In genomic region chr1:154568165-154568815, GRCh38 we compare ENCODE assay signal across 1 cellular context.
TF ChIP-seq lines count a peak whose summit lies in the region.

No MANE protein-coding gene starts in this region.

TF ChIP-seq in WTC11, 78 proteins besides CTCF, POLR2A, EP300 and RAD21 (continued from another document):
- TF ChIP-seq ZNF219 (CRISPR knock-in tag; IDR thresholded peaks at IDR 0.05; ENCODE audit: borderline replicate concordance) (no peak), FOXP4 (CRISPR knock-in tag; IDR thresholded peaks at IDR 0.05) (no peak), CREM (CRISPR knock-in tag; IDR thresholded peaks at IDR 0.05) (no peak; the same call in 1 of the 2 replicates)
- TF ChIP-seq, protein P1, sequence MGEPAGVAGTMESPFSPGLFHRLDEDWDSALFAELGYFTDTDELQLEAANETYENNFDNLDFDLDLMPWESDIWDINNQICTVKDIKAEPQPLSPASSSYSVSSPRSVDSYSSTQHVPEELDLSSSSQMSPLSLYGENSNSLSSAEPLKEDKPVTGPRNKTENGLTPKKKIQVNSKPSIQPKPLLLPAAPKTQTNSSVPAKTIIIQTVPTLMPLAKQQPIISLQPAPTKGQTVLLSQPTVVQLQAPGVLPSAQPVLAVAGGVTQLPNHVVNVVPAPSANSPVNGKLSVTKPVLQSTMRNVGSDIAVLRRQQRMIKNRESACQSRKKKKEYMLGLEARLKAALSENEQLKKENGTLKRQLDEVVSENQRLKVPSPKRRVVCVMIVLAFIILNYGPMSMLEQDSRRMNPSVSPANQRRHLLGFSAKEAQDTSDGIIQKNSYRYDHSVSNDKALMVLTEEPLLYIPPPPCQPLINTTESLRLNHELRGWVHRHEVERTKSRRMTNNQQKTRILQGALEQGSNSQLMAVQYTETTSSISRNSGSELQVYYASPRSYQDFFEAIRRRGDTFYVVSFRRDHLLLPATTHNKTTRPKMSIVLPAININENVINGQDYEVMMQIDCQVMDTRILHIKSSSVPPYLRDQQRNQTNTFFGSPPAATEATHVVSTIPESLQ (CRISPR knock-in tag; IDR thresholded peaks at IDR 0.05), result no peak
